18 cellular contexts compared by ENCODE assay signal in the genomic region with DNA sequence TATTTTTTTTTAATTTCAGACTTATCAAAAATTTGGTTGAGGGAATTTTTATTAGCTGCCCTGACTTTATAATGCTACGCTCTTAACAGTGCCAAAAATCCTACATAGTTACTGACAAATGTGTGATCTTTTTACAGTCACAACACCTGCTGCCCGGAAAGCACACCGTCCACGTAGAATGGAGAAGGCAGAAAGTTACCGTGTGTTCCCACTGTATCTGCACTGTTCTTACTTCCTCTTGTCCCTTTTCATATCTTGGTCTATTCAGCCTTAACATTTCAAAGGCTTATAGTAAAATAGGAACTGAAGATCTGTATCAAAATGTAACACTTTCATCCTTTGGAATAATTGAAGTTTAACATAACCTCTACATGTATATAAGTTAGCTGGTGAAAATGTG.
DNase-seq lines count a peak whose midpoint lies in the region; ATAC-seq, FAIRE-seq and TF ChIP-seq lines count a peak whose summit lies in the region.
"Had no signal": no experiment of that assay in that cellular context is flagged by ENCODE, and none has a peak within 500 bp of the region (broad histone marks: within the 10 kb centered on the region; RNA-seq: fewer than 3 reads in every experiment).

No MANE protein-coding gene starts in this region.

- no peaks in the 10 kb centered on the region for H3K27me3 Mint-ChIP-seq in memory B cell

- H3K4me3 ChIP-seq in SK-N-MC: no peak overlapping the region
- H3K4me3 ChIP-seq: MG63 had no signal

- DNase-seq in GM12891 (ENCODE audit: insufficient read length, low spot score) (no peak), GM19239 (ENCODE audit: insufficient read length, low spot score) (no peak), SK-N-MC (ENCODE audit: low read depth, low spot score) (no peak), memory B cell (ENCODE audit: low spot score in 2 of 2) (no peak), NK-92 (lab: John Stamatoyannopoulos, UW; ENCODE audit: unreplicated experiment) (no peak), nucleus accumbens (lab: John Stamatoyannopoulos, UW) (no peak), urothelium cell line (ENCODE audit: low spot score) (no peak), GDM1 (lab: John Stamatoyannopoulos, UW) (no peak)
- DNase-seq: ACHN, AML-193, COR-L47, Karpas-422, MG63, NCI-H187 treated with DMSO at 0.1 percent for 48 hours, NCI-H446, NCI-H69 had no signal

- no peak overlapping the region for H3K9ac ChIP-seq in SK-N-MC (ENCODE audit: insufficient read length)

- H3K27ac Mint-ChIP-seq in memory B cell: peak overlapping the region; percentile 5
- H3K27ac Mint-ChIP-seq: CD14-positive monocyte had no signal

- peaks cover 4% of the 10 kb centered on the region for H3K4me1 Mint-ChIP-seq in memory B cell
- H3K4me1 Mint-ChIP-seq: CD14-positive monocyte had no signal

- H3K36me3 Mint-ChIP-seq in memory B cell: peaks cover 12% of the 10 kb centered on the region

- H3K4me3 Mint-ChIP-seq in memory B cell: no peak overlapping the region
- H3K4me3 Mint-ChIP-seq: CD14-positive monocyte had no signal

- peaks cover 7% of the 10 kb centered on the region for H3K9me3 Mint-ChIP-seq in memory B cell

- H3K9me3 ChIP-seq in SK-N-MC (ENCODE audit: low read depth, low read length): no peaks in the 10 kb centered on the region

- TF ChIP-seq POLR2A in GM12891 (IDR thresholded peaks at IDR 0.05; ENCODE audit: low read depth, low read length): no peak

- ATAC-seq in memory B cell (ENCODE audit: low read depth): peak; percentile 54

- H3K27ac ChIP-seq in SK-N-MC: peak overlapping the region; percentile 72

- FAIRE-seq in GM12891 (lab: Jason Lieb, UNC) (peak; percentile 84), GM19239 (lab: Jason Lieb, UNC) (peak; percentile 47), urothelium cell line (lab: Jason Lieb, UNC) (no peak)
- FAIRE-seq: H1 had no signal

- no peaks in the 10 kb centered on the region for H3K36me3 ChIP-seq in SK-N-MC (ENCODE audit: insufficient read depth, low read length)
- H3K36me3 ChIP-seq: MG63 had no signal

TF ChIP-seq in GM12891, 5 proteins besides CTCF, POLR2A, EP300 and RAD21:
- TF ChIP-seq POU2F2 (IDR thresholded peaks at IDR 0.05; ENCODE audit: low read depth, low read length): no peak
- no peak for TF ChIP-seq PAX5 (IDR thresholded peaks at IDR 0.05; ENCODE audit: insufficient read depth, low read length, severe bottlenecking)
- no peak for TF ChIP-seq SPI1 (IDR thresholded peaks at IDR 0.05; ENCODE audit: low read depth, low read length)
- no peak for TF ChIP-seq TAF1 (IDR thresholded peaks at IDR 0.05; ENCODE audit: low read depth, low read length)
